20 cellular contexts compared by ENCODE assay signal in the genomic region with DNA sequence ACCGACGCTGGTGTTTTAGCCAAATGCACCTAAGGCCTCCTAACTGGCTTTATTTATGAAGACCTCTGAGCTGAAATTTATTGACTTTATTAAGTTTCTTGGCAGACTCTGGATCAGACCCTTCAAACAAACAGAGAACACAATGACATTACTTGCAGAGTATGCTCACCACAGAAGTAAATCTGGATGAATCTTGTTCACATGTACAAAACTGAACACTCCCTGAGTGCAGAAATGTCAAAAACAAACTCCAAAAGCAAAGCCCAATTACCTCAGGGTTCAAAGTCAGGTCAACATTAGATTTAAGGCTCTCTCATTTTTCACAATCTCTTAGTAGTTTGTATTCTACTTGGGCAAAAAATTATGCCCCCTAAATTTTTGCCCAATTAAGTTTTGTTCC.
DNase-seq lines count a peak whose midpoint lies in the region; ATAC-seq and TF ChIP-seq lines count a peak whose summit lies in the region.
"Had no signal": no experiment of that assay in that cellular context is flagged by ENCODE, and none has a peak within 500 bp of the region (broad histone marks: within the 10 kb centered on the region; RNA-seq: fewer than 3 reads in every experiment).

No MANE protein-coding gene starts in this region.

- TF ChIP-seq CTCF in HEK293 (tag by site-specific recombination; IDR thresholded peaks at IDR 0.05) (no peak), WTC11 (IDR thresholded peaks at IDR 0.05) (no peak), mesothelial cell of epicardium (IDR thresholded peaks at IDR 0.05; ENCODE audit: unreplicated experiment) (no peak)

- H3K27me3 Mint-ChIP-seq in WTC11 (ENCODE audit: low read depth) = no peaks in the 10 kb centered on the region
- H3K27me3 Mint-ChIP-seq in mesothelial cell of epicardium (ENCODE audit: low read depth) = no peaks in the 10 kb centered on the region
- H3K27me3 Mint-ChIP-seq in stimulated activated memory B cell treated with anti-CD40 and anti-IgM and Interleukin-4, amounts not matched to agents 10 μg/mL and 1 μg/mL and 100 μg/mL, for 72 hours = no peaks in the 10 kb centered on the region
- no peaks in the 10 kb centered on the region for H3K27me3 Mint-ChIP-seq in stimulated activated naive CD8-positive, alpha-beta T cell treated with anti-CD3 and anti-CD28 coated beads, Interleukin-15, amount 100 ng/mL, for 72 hours
- H3K27me3 Mint-ChIP-seq: CD4-positive, alpha-beta memory T cell had no signal

- no peaks in the 10 kb centered on the region; the same call in 1 of the 2 replicates for H3K4me1 ChIP-seq in HEK293 (ENCODE audit: control insufficient read depth, insufficient read depth, low read length)

- no peak overlapping the region for H3K27ac ChIP-seq in HEK293 (ENCODE audit: extremely low read depth, low read depth, low read length)
- H3K27ac ChIP-seq: BLaER1, PC-9 had no signal

- H3K27ac Mint-ChIP-seq in WTC11 (peak overlapping the region; percentile 59; the same call in 1 of the 2 replicates), mesothelial cell of epicardium (peak overlapping the region; percentile 92)
- peak overlapping the region; percentile 22 for H3K27ac Mint-ChIP-seq in stimulated activated memory B cell treated with anti-CD40 and anti-IgM and Interleukin-4, amounts not matched to agents 10 μg/mL and 1 μg/mL and 100 μg/mL, for 72 hours
- H3K27ac Mint-ChIP-seq in stimulated activated naive CD8-positive, alpha-beta T cell treated with anti-CD3 and anti-CD28 coated beads, Interleukin-15, amount 100 ng/mL, for 72 hours = no peak overlapping the region

- H3K4me3 Mint-ChIP-seq in WTC11 = no peak overlapping the region
- H3K4me3 Mint-ChIP-seq in mesothelial cell of epicardium = no peak overlapping the region
- H3K4me3 Mint-ChIP-seq in stimulated activated memory B cell treated with anti-CD40 and anti-IgM and Interleukin-4, amounts not matched to agents 10 μg/mL and 1 μg/mL and 100 μg/mL, for 72 hours = no peak overlapping the region
- H3K4me3 Mint-ChIP-seq in stimulated activated naive CD8-positive, alpha-beta T cell treated with anti-CD3 and anti-CD28 coated beads, Interleukin-15, amount 100 ng/mL, for 72 hours = no peak overlapping the region
- H3K4me3 Mint-ChIP-seq: CD4-positive, alpha-beta memory T cell; H9 had no signal

- POLR2A ChIA-PET in HEK293 (lab: Yijun Ruan, JAX) = no interaction called here
- POLR2A ChIA-PET in WTC11 (lab: Charles Lee) = no interaction called here

- H3K9me3 ChIP-seq in HEK293 (ENCODE audit: control insufficient read depth, insufficient read depth, low read depth, low read length) = no peaks in the 10 kb centered on the region
- H3K9me3 ChIP-seq: BLaER1 had no signal

- peaks cover 0 to 11% of the 10 kb centered on the region in 2 experiments; a peak in 1 of 3 replicates for H3K36me3 ChIP-seq in HEK293 (ENCODE audit: control insufficient read depth in 2 of 2, insufficient read depth in 1 of 2, low read length in 2 of 2)

- H3K9me3 Mint-ChIP-seq in WTC11 = no peaks in the 10 kb centered on the region
- no peaks in the 10 kb centered on the region for H3K9me3 Mint-ChIP-seq in mesothelial cell of epicardium
- H3K9me3 Mint-ChIP-seq in stimulated activated memory B cell treated with anti-CD40 and anti-IgM and Interleukin-4, amounts not matched to agents 10 μg/mL and 1 μg/mL and 100 μg/mL, for 72 hours = no peaks in the 10 kb centered on the region
- no peaks in the 10 kb centered on the region for H3K9me3 Mint-ChIP-seq in stimulated activated naive CD8-positive, alpha-beta T cell treated with anti-CD3 and anti-CD28 coated beads, Interleukin-15, amount 100 ng/mL, for 72 hours
- H3K9me3 Mint-ChIP-seq: CD4-positive, alpha-beta memory T cell; H9 had no signal

- H3K36me3 Mint-ChIP-seq in WTC11 (peaks cover 15% of the 10 kb centered on the region), mesothelial cell of epicardium (peaks cover 8% of the 10 kb centered on the region)
- H3K36me3 Mint-ChIP-seq in stimulated activated memory B cell treated with anti-CD40 and anti-IgM and Interleukin-4, amounts not matched to agents 10 μg/mL and 1 μg/mL and 100 μg/mL, for 72 hours = peaks cover 33% of the 10 kb centered on the region

- CTCF ChIA-PET in HEK293 (lab: Yijun Ruan, JAX) = interaction anchor here (0.6 to 0.7 kb wide), 2 partner anchors 34 to 204 kb away, joined by 3 to 5 read pairs; no protein-coding TSS in a partner anchor
- CTCF ChIA-PET in WTC11 (lab: Charles Lee) = no interaction called here

- H3K4me1 Mint-ChIP-seq in WTC11 (no peaks in the 10 kb centered on the region), mesothelial cell of epicardium (peaks cover 49% of the 10 kb centered on the region)
- peaks cover 50% of the 10 kb centered on the region for H3K4me1 Mint-ChIP-seq in stimulated activated memory B cell treated with anti-CD40 and anti-IgM and Interleukin-4, amounts not matched to agents 10 μg/mL and 1 μg/mL and 100 μg/mL, for 72 hours
- H3K4me1 Mint-ChIP-seq in stimulated activated naive CD8-positive, alpha-beta T cell treated with anti-CD3 and anti-CD28 coated beads, Interleukin-15, amount 100 ng/mL, for 72 hours = peaks cover 67% of the 10 kb centered on the region
- H3K4me1 Mint-ChIP-seq: H9 had no signal

- H3K4me3 ChIP-seq in HEK293 (ENCODE audit: low read depth, low read length) = no peak overlapping the region
- H3K4me3 ChIP-seq: BLaER1, PC-9 had no signal

- no peak for DNase-seq in WTC11 (ENCODE audit: low spot score)
- no peak for DNase-seq in mesothelial cell of epicardium (ENCODE audit: low spot score in 2 of 2, unreplicated experiment in 2 of 2)
- DNase-seq in UCSD-AML1 (lab: John Stamatoyannopoulos, UW; ENCODE audit: unreplicated experiment) = no peak
- no peak for DNase-seq in stimulated activated naive CD8-positive, alpha-beta T cell treated with anti-CD3 and anti-CD28 coated beads, Interleukin-15, amount 100 ng/mL, for 72 hours
- DNase-seq: CD4-positive, alpha-beta memory T cell; DMS153; GDM1; H9; Kasumi-1; MM.1S; NCI-H1092; NCI-H1436 treated with DMSO at 0.1 percent for 48 hours; NCI-H2029 treated with DMSO at 0.1 percent for 48 hours; NCI-H2171; NCI-H526; PC-9 had no signal

- ATAC-seq in WTC11 (no peak), GM21825 (IDR thresholded peaks at IDR 0.05; ENCODE audit: unreplicated experiment) (no peak)
- no peak for ATAC-seq in stimulated activated memory B cell treated with anti-CD40 and anti-IgM and Interleukin-4, amounts not matched to agents 10 μg/mL and 1 μg/mL and 100 μg/mL, for 72 hours
- no peak for ATAC-seq in stimulated activated naive CD8-positive, alpha-beta T cell treated with anti-CD3 and anti-CD28 coated beads, Interleukin-15, amount 100 ng/mL, for 72 hours

TF ChIP-seq in HEK293, 187 proteins besides CTCF, POLR2A, EP300 and RAD21:
- TF ChIP-seq, protein P1, sequence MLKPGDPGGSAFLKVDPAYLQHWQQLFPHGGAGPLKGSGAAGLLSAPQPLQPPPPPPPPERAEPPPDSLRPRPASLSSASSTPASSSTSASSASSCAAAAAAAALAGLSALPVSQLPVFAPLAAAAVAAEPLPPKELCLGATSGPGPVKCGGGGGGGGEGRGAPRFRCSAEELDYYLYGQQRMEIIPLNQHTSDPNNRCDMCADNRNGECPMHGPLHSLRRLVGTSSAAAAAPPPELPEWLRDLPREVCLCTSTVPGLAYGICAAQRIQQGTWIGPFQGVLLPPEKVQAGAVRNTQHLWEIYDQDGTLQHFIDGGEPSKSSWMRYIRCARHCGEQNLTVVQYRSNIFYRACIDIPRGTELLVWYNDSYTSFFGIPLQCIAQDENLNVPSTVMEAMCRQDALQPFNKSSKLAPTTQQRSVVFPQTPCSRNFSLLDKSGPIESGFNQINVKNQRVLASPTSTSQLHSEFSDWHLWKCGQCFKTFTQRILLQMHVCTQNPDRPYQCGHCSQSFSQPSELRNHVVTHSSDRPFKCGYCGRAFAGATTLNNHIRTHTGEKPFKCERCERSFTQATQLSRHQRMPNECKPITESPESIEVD (tag by site-specific recombination; IDR thresholded peaks at IDR 0.05) = peak; percentile 31
- no peak for TF ChIP-seq HOXD13 (CRISPR knock-in tag; IDR thresholded peaks at IDR 0.05; ENCODE audit: borderline replicate concordance)

TF ChIP-seq in WTC11, 78 proteins besides CTCF, POLR2A, EP300 and RAD21:
- TF ChIP-seq GABPB1 (CRISPR knock-in tag; IDR thresholded peaks at IDR 0.05) = no peak

Comparison
In these comparisons a context has a peak if more than half of its experiments do, and no peak if none do; other contexts are left out.
1. H3K27ac Mint-ChIP-seq: peak in WTC11 (single experiment), mesothelial cell of epicardium (single experiment) and stimulated activated memory B cell treated with anti-CD40 and anti-IgM and Interleukin-4, amounts not matched to agents 10 μg/mL and 1 μg/mL and 100 μg/mL, for 72 hours (single experiment); none in stimulated activated naive CD8-positive, alpha-beta T cell treated with anti-CD3 and anti-CD28 coated beads, Interleukin-15, amount 100 ng/mL, for 72 hours (0 of 2).